In the genomic region with DNA sequence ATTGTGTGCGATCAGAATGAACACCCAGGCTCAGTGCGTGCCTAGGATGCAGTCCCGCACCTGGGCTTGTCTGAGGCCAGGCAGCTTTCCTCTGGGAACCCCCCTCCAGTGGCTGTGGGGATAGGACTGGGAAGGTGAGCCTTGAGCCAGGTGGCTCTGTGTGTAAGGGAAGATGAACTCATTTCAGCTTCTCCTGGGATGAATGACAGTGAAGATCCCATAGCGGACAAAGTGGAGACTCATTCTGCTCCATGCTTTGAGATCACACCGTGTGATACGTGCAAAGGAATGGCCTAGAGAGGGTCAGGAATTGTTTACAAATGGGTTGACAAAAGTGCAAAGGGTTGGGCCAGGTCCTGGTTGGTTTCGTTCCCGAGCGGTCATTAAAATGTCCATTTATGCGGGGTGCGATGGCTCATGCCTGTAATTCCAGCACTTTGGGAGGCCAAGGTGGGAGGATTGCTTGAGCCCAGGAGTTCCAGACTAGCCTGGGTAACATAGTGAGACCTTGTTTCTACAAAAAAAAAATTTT, we compare ENCODE assay signal across 19 cellular contexts. TPM values are rescaled to one million over a fixed set of nuclear protein-coding genes. Genes with fewer than 3 reads are reported as not detected.
A peak's percentile ranks its signal among the peaks of the same experiment; 100 is the strongest.
DNase-seq lines count a peak whose midpoint lies in the region; ATAC-seq, FAIRE-seq and TF ChIP-seq lines count a peak whose summit lies in the region.
"Had no signal": no experiment of that assay in that cellular context is flagged by ENCODE, and none has a peak within 500 bp of the region (broad histone marks: within the 10 kb centered on the region; RNA-seq: fewer than 3 reads in every experiment).

No MANE protein-coding gene starts in this region.

- H3K27ac ChIP-seq in left ventricle myocardium inferior (replicated peaks) (peak overlapping the region; percentile 98), osteoblast (ENCODE audit: low read depth, low read length) (no peak overlapping the region), thyroid gland (peak overlapping the region; percentile 65 to 92 (median 89))
- H3K27ac ChIP-seq: PC-9 had no signal

- no peak for TF ChIP-seq POLR2A in thyroid gland (IDR thresholded peaks at IDR 0.05)

- ATAC-seq in HG03039 (IDR thresholded peaks at IDR 0.05; ENCODE audit: unreplicated experiment), result no peak
- ATAC-seq: GM23338, K562 had no signal

- H3K79me2 ChIP-seq in osteoblast (ENCODE audit: insufficient read depth, low read length), result no peaks in the 10 kb centered on the region

- DNase-seq in bronchial epithelial cell (ENCODE audit: low read depth), result no peak
- no peak for DNase-seq in left ventricle myocardium inferior
- peak; percentile 50 for DNase-seq in osteoblast (ENCODE audit: insufficient read length, low spot score, missing footprints)
- DNase-seq in thyroid gland, result peak in 1 of 2 donors; percentile 1
- no peak for DNase-seq in NCI-H146 (lab: John Stamatoyannopoulos, UW)
- no peak for DNase-seq in dedifferentiated amniotic fluid mesenchymal stem cell (ENCODE audit: extremely low spot score)
- DNase-seq: DMS79 treated with DMSO at 0.1 percent for 48 hours, erythroblast, midbrain, NCI-H187, NCI-H226, PC-9, retina, transverse colon had no signal

- H3K4me2 ChIP-seq in osteoblast (ENCODE audit: insufficient read depth, low read length), result no peak overlapping the region
- H3K4me2 ChIP-seq: GM23338, PC-9 had no signal

- H3K4me1 ChIP-seq in left ventricle myocardium inferior, result peaks cover 89% of the 10 kb centered on the region
- H3K4me1 ChIP-seq in osteoblast (ENCODE audit: insufficient read depth, low read length), result no peaks in the 10 kb centered on the region
- peaks cover 44 to 84% of the 10 kb centered on the region in 2 donors for H3K4me1 ChIP-seq in thyroid gland

- TF ChIP-seq CTCF in bronchial epithelial cell (IDR thresholded peaks at IDR 0.05; ENCODE audit: insufficient read depth, low read length, severe bottlenecking) (no peak), left ventricle myocardium inferior (IDR thresholded peaks at IDR 0.05; ENCODE audit: borderline replicate concordance) (no peak), osteoblast (IDR thresholded peaks at IDR 0.05; ENCODE audit: extremely low read depth, low read depth, low read length) (no peak), thyroid gland (IDR thresholded peaks at IDR 0.05) (no peak)

- H3K36me3 ChIP-seq in bronchial epithelial cell (ENCODE audit: control insufficient read depth, insufficient read depth, low read length) (peaks cover 9% of the 10 kb centered on the region), left ventricle myocardium inferior (peaks cover 5% of the 10 kb centered on the region), osteoblast (ENCODE audit: insufficient read depth, low read length) (no peaks in the 10 kb centered on the region), thyroid gland (no peaks in the 10 kb centered on the region)
- H3K36me3 ChIP-seq: transverse colon had no signal

- H3K9me3 ChIP-seq in left ventricle myocardium inferior (replicated peaks), result no peaks in the 10 kb centered on the region
- no peaks in the 10 kb centered on the region for H3K9me3 ChIP-seq in osteoblast (ENCODE audit: low read depth, low read length)
- no peaks in the 10 kb centered on the region for H3K9me3 ChIP-seq in thyroid gland
- H3K9me3 ChIP-seq: SJSA1, transverse colon had no signal

- FAIRE-seq in bronchial epithelial cell (lab: Jason Lieb, UNC), result peak; percentile 50
- FAIRE-seq: frontal cortex, K562 had no signal

- no peaks in the 10 kb centered on the region for H4K20me1 ChIP-seq in osteoblast (ENCODE audit: insufficient read depth, low read length)

- intact Hi-C loops in left ventricle myocardium inferior (cut with micrococcal nuclease), result no loop called here
- intact Hi-C loops in thyroid gland (cut with DNase I), result no loop called here

- H3K4me3 ChIP-seq in bronchial epithelial cell (ENCODE audit: low read depth, low read length) (no peak overlapping the region), left ventricle myocardium inferior (no peak overlapping the region), osteoblast (ENCODE audit: insufficient read depth, low read length) (no peak overlapping the region), thyroid gland (replicated peaks in 1 of 3) (no peak overlapping the region)
- H3K4me3 ChIP-seq: GM23338, K562, PC-9, SJSA1, transverse colon had no signal

- H2AFZ ChIP-seq in osteoblast (ENCODE audit: low read length), result no peak overlapping the region
- H2AFZ ChIP-seq: GM23338, PC-9 had no signal

- H3K27me3 ChIP-seq in bronchial epithelial cell (ENCODE audit: control insufficient read depth, insufficient read depth, low read length) (no peaks in the 10 kb centered on the region), left ventricle myocardium inferior (ENCODE audit: low read depth) (no peaks in the 10 kb centered on the region), osteoblast (ENCODE audit: insufficient read depth, low read length) (peaks cover 6% of the 10 kb centered on the region), thyroid gland (no peaks in the 10 kb centered on the region)
- H3K27me3 ChIP-seq: SJSA1, transverse colon had no signal

- WGBS in thyroid gland, 2 donors, result 95 to 96% methylated on average over 11 of the region's 11 CpGs

RNA-seq across cellular contexts. Expression of gene GPRC5C, which starts 15.8 kb away (rescaled TPM):
- 15.4 and 15.5 TPM in 2 replicates for total RNA-seq in bronchial epithelial cell
- 32.0 TPM for total RNA-seq in left ventricle myocardium inferior
- 2.9 and 6.8 TPM in 2 replicates for total RNA-seq in osteoblast
- 100 to 1,000 TPM in 3 of 4 donors, 10 to 100 TPM in 1; 73.2 to 194 (median 163) TPM for total RNA-seq in thyroid gland

RNA-seq across cellular contexts. Expression of gene CD300A, which starts 18.7 kb away (rescaled TPM):
- not detected in 2 replicates for total RNA-seq in bronchial epithelial cell
- 1.2 TPM for total RNA-seq in left ventricle myocardium inferior
- total RNA-seq in osteoblast, result not detected in 2 replicates
- total RNA-seq in thyroid gland, result 1 to 10 TPM in 2 of 4 donors, under 1 TPM in 2; 0.78 to 5.8 (median 2.1) TPM
- total RNA-seq: PC-9, SJSA1 had no signal
